20 cellular contexts compared by ENCODE assay signal in genomic region chr5:56732147-56732546, GRCh38.
"Had no signal": no experiment of that assay in that cellular context is flagged by ENCODE, and none has a peak within 500 bp of the region (broad histone marks: within the 10 kb centered on the region; RNA-seq: fewer than 3 reads in every experiment).

No MANE protein-coding gene starts in this region.

- H2AFZ ChIP-seq: parathyroid adenoma had no signal

- H3K36me3 Mint-ChIP-seq: natural killer cell had no signal

- H3K9me3 Mint-ChIP-seq: central memory CD8-positive, alpha-beta T cell; natural killer cell had no signal

- H3K27me3 ChIP-seq: heart left ventricle had no signal

- H3K4me2 ChIP-seq: smooth muscle cell had no signal

- H3K27ac Mint-ChIP-seq: natural killer cell; stimulated activated naive CD8-positive, alpha-beta T cell treated with anti-CD3 and anti-CD28 coated beads, Interleukin-15, Interleukin-2, amounts not matched to agents 100 ng/mL and 50 ng/mL, for 24 hours had no signal

- H3K36me3 ChIP-seq: heart left ventricle, prostate gland, thoracic aorta had no signal

- H3K79me2 ChIP-seq: parathyroid adenoma had no signal

- ATAC-seq: heart left ventricle, left lobe of liver, mucosa of descending colon, natural killer cell had no signal

- H3K4me1 ChIP-seq: prostate gland had no signal

- H3K27ac ChIP-seq: dorsolateral prefrontal cortex, heart left ventricle, parathyroid adenoma, prostate gland, thoracic aorta had no signal

- H3K27me3 Mint-ChIP-seq: central memory CD8-positive, alpha-beta T cell; stimulated activated naive CD8-positive, alpha-beta T cell treated with anti-CD3 and anti-CD28 coated beads, Interleukin-15, Interleukin-2, amounts not matched to agents 100 ng/mL and 50 ng/mL, for 24 hours had no signal

- H3K4me3 ChIP-seq: dorsolateral prefrontal cortex, heart left ventricle, mucosa of descending colon, prostate gland, smooth muscle cell, thoracic aorta had no signal

- DNase-seq: cortex of kidney; dorsolateral prefrontal cortex; effector memory CD4-positive, alpha-beta T cell; foreskin melanocyte; heart left ventricle; hippocampal formation; kidney glomerular epithelial cell; mammary epithelial cell; mucosa of descending colon; natural killer cell; occipital lobe; stimulated activated CD4-positive, alpha-beta T cell treated with anti-CD3 and anti-CD28 coated beads, Interleukin-2, amount 100 ng/mL, for 48 hours; trophoblast cell had no signal

- H3K9ac ChIP-seq: parathyroid adenoma had no signal

- H3K9me3 ChIP-seq: mucosa of descending colon, prostate gland, thoracic aorta had no signal

- H3K4me3 Mint-ChIP-seq: central memory CD8-positive, alpha-beta T cell; natural killer cell; stimulated activated naive CD8-positive, alpha-beta T cell treated with anti-CD3 and anti-CD28 coated beads, Interleukin-15, Interleukin-2, amounts not matched to agents 100 ng/mL and 50 ng/mL, for 24 hours had no signal
